ENCODE assay signal across 1 cellular context in genomic region chr22:39481595-39481994, GRCh38.
TF ChIP-seq lines count a peak whose summit lies in the region.

No MANE protein-coding gene starts in this region.

TF ChIP-seq in HepG2, 621 proteins besides CTCF, POLR2A, EP300 and RAD21:
- TF ChIP-seq ZNF850 (CRISPR knock-in tag; conservative IDR thresholded peaks at IDR 0.05), result no peak
- TF ChIP-seq CEBPB (IDR thresholded peaks at IDR 0.05; ENCODE audit: borderline replicate concordance, low read depth, low read length), result peak; percentile 58; the same call in 1 of the 2 replicates
- no peak for TF ChIP-seq ZBTB49 (CRISPR knock-in tag; IDR thresholded peaks at IDR 0.05; ENCODE audit: borderline replicate concordance)
- no peak for TF ChIP-seq DNMT3B (CRISPR knock-in tag; conservative IDR thresholded peaks at IDR 0.05)
- TF ChIP-seq YEATS2 (CRISPR knock-in tag; IDR thresholded peaks at IDR 0.05; ENCODE audit: borderline replicate concordance), result no peak
- no peak for TF ChIP-seq ZNF501 (CRISPR knock-in tag; IDR thresholded peaks at IDR 0.05)
